9 cellular contexts compared by ENCODE assay signal in the genomic region with DNA sequence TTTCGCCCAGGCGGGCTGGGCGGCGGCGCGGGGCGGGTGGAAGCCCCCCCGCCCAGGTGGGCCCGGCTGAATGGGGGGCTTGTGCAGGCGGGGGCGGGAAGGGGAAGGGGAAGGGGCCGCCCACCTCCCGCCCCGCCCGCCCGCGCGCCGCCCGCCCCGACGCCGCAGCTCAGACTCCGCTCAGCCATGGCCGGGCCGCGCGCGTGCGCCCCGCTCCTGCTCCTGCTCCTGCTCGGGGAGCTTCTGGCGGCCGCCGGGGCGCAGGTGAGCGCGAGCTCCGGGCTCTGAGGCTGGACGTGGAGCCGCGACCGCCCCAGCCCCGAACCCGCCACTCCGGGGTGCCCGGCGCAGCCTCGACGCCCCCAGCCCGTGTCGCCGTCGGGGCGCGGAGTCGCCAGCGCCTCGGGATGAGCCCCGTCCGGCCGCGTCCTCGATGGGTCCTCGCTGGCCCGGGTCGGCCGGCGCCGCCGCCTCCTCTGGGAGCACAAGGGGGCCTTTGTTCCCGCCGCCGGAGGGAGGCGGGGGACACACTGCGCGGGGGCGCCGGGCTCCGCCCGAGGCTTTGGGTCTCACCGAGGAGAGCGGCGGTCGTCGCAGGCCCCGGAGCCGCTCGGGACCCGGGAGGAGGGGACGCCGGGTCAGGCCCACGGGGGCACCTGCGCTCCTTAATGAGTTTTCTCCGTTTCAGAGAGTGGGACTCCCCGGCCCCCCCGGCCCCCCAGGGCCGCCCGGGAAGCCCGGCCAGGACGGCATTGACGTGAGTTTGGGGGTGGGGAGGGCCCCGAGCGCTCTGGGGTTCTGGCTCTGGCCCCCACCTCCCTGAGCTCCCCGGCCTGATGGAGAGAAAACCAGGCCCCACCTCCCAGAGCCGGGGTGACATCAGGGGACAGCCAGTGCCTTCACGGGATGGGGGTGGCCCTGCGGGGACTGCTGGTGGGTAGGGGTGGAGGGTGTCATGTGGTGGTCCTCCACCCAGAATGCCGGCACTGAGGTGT. TPM values are rescaled to one million over a fixed set of nuclear protein-coding genes. Genes with fewer than 3 reads are reported as not detected.
DNase-seq lines count a peak whose midpoint lies in the region; ATAC-seq and TF ChIP-seq lines count a peak whose summit lies in the region.
"Had no signal": no experiment of that assay in that cellular context is flagged by ENCODE, and none has a peak within 500 bp of the region (broad histone marks: within the 10 kb centered on the region; RNA-seq: fewer than 3 reads in every experiment).

Gene COL9A3, plus strand, starts transcription at position 172 of the 995 bp plus-strand sequence. Its CDS starts 15 bp downstream, at position 187.

- peak within 1 kb of the TSS; percentile 80 for H3K27ac ChIP-seq in HUES64 (ENCODE audit: low read depth, low read length)

- DNase-seq in BE2C (no peak), kidney tubule cell (ENCODE audit: low spot score) (no peak), NCI-H1930 (lab: John Stamatoyannopoulos, UW) (no peak)
- DNase-seq in effector memory CD8-positive, alpha-beta T cell = no peak
- DNase-seq: NCI-H2029 treated with DMSO at 0.1 percent for 48 hours had no signal

- peak within 1 kb of the TSS; percentile 35; the same call in 1 of the 2 replicates for H3K4me3 ChIP-seq in BE2C (ENCODE audit: low read depth, low read length)
- H3K4me3 ChIP-seq in HUES64 (ENCODE audit: low read length) = peak within 1 kb of the TSS; percentile 62

- peak within 1 kb of the TSS; percentile 18 to 39 for H3K4me3 Mint-ChIP-seq in effector memory CD8-positive, alpha-beta T cell
- peak within 1 kb of the TSS; percentile 64 to 82 (median 81) for H3K4me3 Mint-ChIP-seq in nephron

- ATAC-seq in effector memory CD8-positive, alpha-beta T cell (replicated peaks) = peak; percentile 39
- ATAC-seq in HG03354 (IDR thresholded peaks at IDR 0.05; ENCODE audit: poor library complexity, severe bottlenecking, unreplicated experiment) (no peak), GM18511 (IDR thresholded peaks at IDR 0.05; ENCODE audit: unreplicated experiment) (no peak)

- H3K27me3 Mint-ChIP-seq in effector memory CD8-positive, alpha-beta T cell = peaks cover 8 to 46% of the 10 kb centered on the region in 2 donors
- H3K27me3 Mint-ChIP-seq in nephron (ENCODE audit: low read depth) = peaks cover 19% of the 10 kb centered on the region

- peaks cover 12% of the 10 kb centered on the region for H3K27me3 ChIP-seq in BE2C
- peaks cover 13% of the 10 kb centered on the region for H3K27me3 ChIP-seq in HUES64 (ENCODE audit: insufficient read depth, low read length)

- no peak within 1 kb of the TSS for H3K27ac Mint-ChIP-seq in effector memory CD8-positive, alpha-beta T cell
- peak within 1 kb of the TSS in 2 of 3 experiments; percentile 67 to 79 for H3K27ac Mint-ChIP-seq in nephron

- H3K4me1 Mint-ChIP-seq in effector memory CD8-positive, alpha-beta T cell (ENCODE audit: low read depth in 2 of 2) = peaks cover 11 to 13% of the 10 kb centered on the region in 2 donors
- peaks cover 8% of the 10 kb centered on the region for H3K4me1 Mint-ChIP-seq in nephron

- no peak for TF ChIP-seq CTCF in BE2C (IDR thresholded peaks at IDR 0.05; ENCODE audit: low read depth, low read length)
- no peak for TF ChIP-seq CTCF in nephron (IDR thresholded peaks at IDR 0.05; ENCODE audit: unreplicated experiment in 3 of 3)

- peaks cover 23% of the 10 kb centered on the region for H3K36me3 Mint-ChIP-seq in effector memory CD8-positive, alpha-beta T cell (ENCODE audit: insufficient read depth)
- no peaks in the 10 kb centered on the region for H3K36me3 Mint-ChIP-seq in nephron (ENCODE audit: low read depth)

- H3K9ac ChIP-seq in HUES64 (ENCODE audit: low read depth, low read length) = peak within 1 kb of the TSS; percentile 82

- no peaks in the 10 kb centered on the region for H3K9me3 Mint-ChIP-seq in effector memory CD8-positive, alpha-beta T cell
- no peaks in the 10 kb centered on the region for H3K9me3 Mint-ChIP-seq in nephron

- H3K36me3 ChIP-seq in BE2C (peaks cover 7% of the 10 kb centered on the region), HUES64 (ENCODE audit: insufficient read depth, low read length) (peaks cover 13% of the 10 kb centered on the region)

- H3K4me1 ChIP-seq in BE2C = peaks cover 28% of the 10 kb centered on the region
- peaks cover 11% of the 10 kb centered on the region for H3K4me1 ChIP-seq in HUES64 (ENCODE audit: insufficient read depth, low read length)

- H3K9me3 ChIP-seq in BE2C = no peaks in the 10 kb centered on the region
- H3K9me3 ChIP-seq in HUES64 (ENCODE audit: insufficient read depth, low read depth, low read length) = no peaks in the 10 kb centered on the region

- WGBS in HUES64 = 8% methylated on average over 108 of the region's 109 CpGs

RNA-seq across cellular contexts. Expression of gene COL9A3, which starts in this region (rescaled TPM):
- 5.9 TPM for polyA plus RNA-seq in BE2C (2012; ENCODE audit: insufficient read depth, insufficient read length, low read depth)
- polyA plus RNA-seq in HUES64 (2013, experiment 1 of 2) = 37.3 TPM
- 34.6 TPM for polyA plus RNA-seq in HUES64 (2013, experiment 2 of 2)

Comparison
In these comparisons a context has a peak if more than half of its experiments do, and no peak if none do; other contexts are left out.
1. H3K27ac Mint-ChIP-seq: peak in nephron (2 of 3); none in effector memory CD8-positive, alpha-beta T cell (0 of 2).